Comparison of ENCODE assay signal across 10 cellular contexts in the genomic region with DNA sequence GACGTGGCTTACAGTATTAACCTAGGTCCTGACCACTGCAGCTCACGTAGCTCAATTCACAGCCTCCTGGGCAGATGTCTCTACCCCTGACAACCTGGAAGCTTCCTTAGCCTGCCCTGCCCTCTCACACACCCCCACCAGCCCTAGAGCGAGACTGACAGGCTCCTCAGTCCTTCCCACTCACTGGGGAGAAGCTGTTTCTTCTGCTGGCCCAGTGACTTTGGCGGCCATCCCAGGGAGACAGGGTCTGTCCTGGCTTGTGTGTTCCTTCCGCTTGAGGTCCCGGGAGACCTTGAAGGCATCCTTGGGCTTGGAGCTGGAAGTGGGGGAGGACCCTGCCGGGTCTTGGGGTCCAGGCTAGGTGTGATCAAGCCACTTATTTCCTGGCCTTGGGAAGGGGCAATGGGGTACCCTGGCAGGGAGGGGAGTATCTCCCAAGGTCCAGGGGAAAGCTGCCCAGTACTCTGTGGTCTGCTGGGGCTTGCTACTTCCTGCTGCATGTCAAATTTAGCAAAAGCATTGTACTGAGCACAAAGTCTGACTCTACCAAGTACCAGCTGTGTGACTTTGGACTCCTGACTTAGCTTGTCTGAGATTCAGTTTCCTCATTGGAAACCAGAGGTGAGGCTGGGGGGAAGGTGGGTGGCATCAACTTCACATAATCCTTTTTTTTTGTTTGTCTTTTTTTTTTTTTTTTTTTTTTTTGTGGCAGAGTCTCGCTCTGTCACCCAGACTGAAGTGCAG. TPM values are rescaled to one million over a fixed set of nuclear protein-coding genes. Genes with fewer than 3 reads are reported as not detected.
A peak's percentile ranks its signal among the peaks of the same experiment; 100 is the strongest.
DNase-seq lines count a peak whose midpoint lies in the region; ATAC-seq, FAIRE-seq and TF ChIP-seq lines count a peak whose summit lies in the region.
"Had no signal": no experiment of that assay in that cellular context is flagged by ENCODE, and none has a peak within 500 bp of the region (broad histone marks: within the 10 kb centered on the region; RNA-seq: fewer than 3 reads in every experiment).

No MANE protein-coding gene starts in this region.

- H3K4me3 ChIP-seq in A549 (no peak overlapping the region), Karpas-422 (ENCODE audit: low read length) (peak overlapping the region; percentile 96), coronary artery (peak overlapping the region; percentile 94), muscle layer of duodenum (ENCODE audit: low read depth in 1 of 2, low read length in 2 of 2) (peak overlapping the region; percentile 81 to 90)
- H3K4me3 ChIP-seq: body of pancreas had no signal

- H3K9me3 ChIP-seq in A549 (no peaks in the 10 kb centered on the region), Karpas-422 (ENCODE audit: low read length) (no peaks in the 10 kb centered on the region), muscle layer of duodenum (ENCODE audit: control insufficient read depth in 1 of 2, low read length in 2 of 2) (no peaks in the 10 kb centered on the region)
- H3K9me3 ChIP-seq: body of pancreas, SJCRH30 had no signal

- TF ChIP-seq EP300 in A549 (IDR thresholded peaks at IDR 0.05), result no peak

- no peak for FAIRE-seq in A549 (lab: Jason Lieb, UNC)

- DNase-seq in A549 (ENCODE audit: low read depth in 1 of 2, low spot score in 1 of 2) (no peak), Karpas-422 (no peak), coronary artery (ENCODE audit: low spot score) (no peak), NCI-H1930 (lab: John Stamatoyannopoulos, UW) (no peak), ecto neural progenitor cell (ENCODE audit: low spot score) (no peak), Kasumi-1 (lab: John Stamatoyannopoulos, UW) (no peak)
- DNase-seq: SJCRH30 had no signal

- peaks cover 4% of the 10 kb centered on the region; the same call in 1 of the 2 replicates for H3K36me3 ChIP-seq in Karpas-422 (ENCODE audit: insufficient read depth, low read length)
- peaks cover 12 to 23% of the 10 kb centered on the region in 2 donors for H3K36me3 ChIP-seq in muscle layer of duodenum (ENCODE audit: control insufficient read depth in 1 of 2, insufficient read depth in 2 of 2, low read length in 2 of 2)

- no peak overlapping the region for H2AFZ ChIP-seq in Karpas-422 (ENCODE audit: low read length)

- CTCF ChIA-PET in A549 (lab: Yijun Ruan, JAX), result interaction anchor here (0.5 to 2.9 kb wide), 6 partner anchors 9 to 585 kb away, joined by 3 to 18 read pairs (median 4); a partner anchor contains a TSS

- peaks cover 14% of the 10 kb centered on the region; the same call in 1 of the 2 replicates for H4K20me1 ChIP-seq in Karpas-422 (ENCODE audit: insufficient read depth, low read depth, low read length)

- WGBS in A549 (ENCODE audit: missing lambda C conversion rate), result 80% methylated on average over 8 of the region's 8 CpGs

- H3K27ac ChIP-seq in A549 (no peak overlapping the region), Karpas-422 (ENCODE audit: low read length) (no peak overlapping the region), coronary artery (peak overlapping the region in 1 of 2 donors; percentile 87), muscle layer of duodenum (ENCODE audit: low read length) (peak overlapping the region; percentile 63)
- H3K27ac ChIP-seq: SJCRH30 had no signal

- no peak for TF ChIP-seq RAD21 in A549 (conservative IDR thresholded peaks at IDR 0.05 in 1 of 2, IDR thresholded peaks at IDR 0.05 in 1 of 2)

- peak overlapping the region; percentile 92; the same call in 1 of the 3 replicates for H3K4me2 ChIP-seq in A549
- H3K4me2 ChIP-seq in Karpas-422 (ENCODE audit: low read depth, low read length, poor library complexity, severe bottlenecking), result peak overlapping the region; percentile 89

- H3K27me3 ChIP-seq in Karpas-422 (ENCODE audit: low read length), result no peaks in the 10 kb centered on the region
- H3K27me3 ChIP-seq in muscle layer of duodenum (ENCODE audit: low read depth, low read length), result no peaks in the 10 kb centered on the region
- H3K27me3 ChIP-seq: body of pancreas, SJCRH30 had no signal

- TF ChIP-seq POLR2A in A549 (IDR thresholded peaks at IDR 0.05; ENCODE audit: low read length), result no peak

- H3K9me2 ChIP-seq in Karpas-422 (replicated peaks; ENCODE audit: insufficient read depth, low read length), result no peaks in the 10 kb centered on the region

- POLR2A ChIA-PET in A549 (lab: Yijun Ruan, JAX), result no interaction called here

- H3K9ac ChIP-seq in Karpas-422 (ENCODE audit: low read length), result peak overlapping the region; percentile 92

- peaks cover 42% of the 10 kb centered on the region for H3K79me2 ChIP-seq in Karpas-422 (ENCODE audit: low read length)

- no peak for TF ChIP-seq CTCF in A549 (IDR thresholded peaks at IDR 0.05)
- no peak for TF ChIP-seq CTCF in coronary artery (IDR thresholded peaks at IDR 0.05)

- peaks cover 14% of the 10 kb centered on the region; the same call in 1 of the 3 replicates for H3K4me1 ChIP-seq in A549
- peaks cover 18% of the 10 kb centered on the region for H3K4me1 ChIP-seq in Karpas-422 (ENCODE audit: low read length)
- peaks cover 16 to 23% of the 10 kb centered on the region in 2 donors for H3K4me1 ChIP-seq in muscle layer of duodenum (ENCODE audit: control insufficient read depth in 1 of 2, insufficient read depth in 2 of 2, low read length in 2 of 2)
- H3K4me1 ChIP-seq: SJCRH30 had no signal

- no peak for ATAC-seq in A549
- ATAC-seq in HG02973 (IDR thresholded peaks at IDR 0.05; ENCODE audit: unreplicated experiment), result no peak
- ATAC-seq: body of pancreas had no signal

TF ChIP-seq in A549, 52 proteins besides CTCF, POLR2A, EP300 and RAD21:
- TF ChIP-seq, protein P1, sequence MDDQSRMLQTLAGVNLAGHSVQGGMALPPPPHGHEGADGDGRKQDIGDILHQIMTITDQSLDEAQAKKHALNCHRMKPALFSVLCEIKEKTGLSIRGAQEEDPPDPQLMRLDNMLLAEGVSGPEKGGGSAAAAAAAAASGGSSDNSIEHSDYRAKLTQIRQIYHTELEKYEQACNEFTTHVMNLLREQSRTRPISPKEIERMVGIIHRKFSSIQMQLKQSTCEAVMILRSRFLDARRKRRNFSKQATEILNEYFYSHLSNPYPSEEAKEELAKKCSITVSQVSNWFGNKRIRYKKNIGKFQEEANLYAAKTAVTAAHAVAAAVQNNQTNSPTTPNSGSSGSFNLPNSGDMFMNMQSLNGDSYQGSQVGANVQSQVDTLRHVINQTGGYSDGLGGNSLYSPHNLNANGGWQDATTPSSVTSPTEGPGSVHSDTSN (IDR thresholded peaks at IDR 0.05), result no peak
- no peak for TF ChIP-seq TP53 (CRISPR knock-in tag; IDR thresholded peaks at IDR 0.05)
- TF ChIP-seq RNF2 (IDR thresholded peaks at IDR 0.05; ENCODE audit: borderline replicate concordance, low read depth), result no peak
- no peak for TF ChIP-seq CBX8 (IDR thresholded peaks at IDR 0.05)
- no peak for TF ChIP-seq HOXA7 (CRISPR knock-in tag; IDR thresholded peaks at IDR 0.05)

RNA-seq across cellular contexts. Expression of a gene that starts 1.9 kb away (rescaled TPM):
- polyA plus RNA-seq in A549 (2011; rRNA removed) (6.3 and 6.4 TPM in 2 replicates), A549 (2017; fragmentation: RNase III; extraction: RNeasy Plus Mini Kit Qiagen cat#74134 plus additional on column Dnase treatment) (12.8 to 16.1 TPM (median 15.1 TPM) in 3 replicates)
- 14.6 and 16.3 TPM in 2 replicates for polyA plus RNA-seq in A549 (2012; cell fraction: cytosol; rRNA removed)
- polyA plus RNA-seq in A549 (2012; cell fraction: nucleus; rRNA removed), result 65.4 and 92.7 TPM in 2 replicates
- polyA minus RNA-seq in A549 (2011; rRNA and poly(A)+ RNA removed), result 4.3 and 6.2 TPM in 2 replicates
- 10.2 and 26.4 TPM in 2 replicates for total RNA-seq in Karpas-422 (2014; rRNA removed; shearing (Covaris generic); ENCODE audit: low replicate concordance)

RNA-seq across cellular contexts. Expression of a gene that starts 10.2 kb away (rescaled TPM):
- polyA plus RNA-seq in A549 (2011; rRNA removed) (28.3 and 30.0 TPM in 2 replicates), A549 (2017; fragmentation: RNase III; extraction: RNeasy Plus Mini Kit Qiagen cat#74134 plus additional on column Dnase treatment) (40.2 to 42.6 TPM (median 40.6 TPM) in 3 replicates)
- polyA plus RNA-seq in A549 (2012; cell fraction: cytosol; rRNA removed), result 55.5 and 69.2 TPM in 2 replicates
- polyA plus RNA-seq in A549 (2012; cell fraction: nucleus; rRNA removed), result 276 and 298 TPM in 2 replicates
- 29.5 and 40.5 TPM in 2 replicates for polyA minus RNA-seq in A549 (2011; rRNA and poly(A)+ RNA removed)
- 42.1 and 76.3 TPM in 2 replicates for total RNA-seq in Karpas-422 (2014; rRNA removed; shearing (Covaris generic); ENCODE audit: low replicate concordance)

RNA-seq across cellular contexts. Expression of a gene that starts 42.6 kb away (rescaled TPM):
- polyA plus RNA-seq in A549 (2011; rRNA removed), result 25.6 and 31.4 TPM in 2 replicates
- 37.1 and 43.6 TPM in 2 replicates for polyA plus RNA-seq in A549 (2012; cell fraction: cytosol; rRNA removed)
- polyA plus RNA-seq in A549 (2012; cell fraction: nucleus; rRNA removed), result 48.5 and 52.7 TPM in 2 replicates
- 21.8 to 23.5 TPM (median 22.2 TPM) in 3 replicates for polyA plus RNA-seq in A549 (2017; fragmentation: RNase III; extraction: RNeasy Plus Mini Kit Qiagen cat#74134 plus additional on column Dnase treatment)
- 21.0 and 23.0 TPM in 2 replicates for polyA minus RNA-seq in A549 (2011; rRNA and poly(A)+ RNA removed)
- total RNA-seq in Karpas-422 (2014; rRNA removed; shearing (Covaris generic); ENCODE audit: low replicate concordance), result 6.7 and 9.1 TPM in 2 replicates
